In genomic region chr19:52336976-52337375, GRCh38 we compare ENCODE assay signal across 8 cellular contexts. TPM values are rescaled to one million over a fixed set of nuclear protein-coding genes. Genes with fewer than 3 reads are reported as not detected.
DNase-seq lines count a peak whose midpoint lies in the region; ATAC-seq and TF ChIP-seq lines count a peak whose summit lies in the region.

No MANE protein-coding gene starts in this region.

- TF ChIP-seq POLR2A in Peyer's patch (IDR thresholded peaks at IDR 0.05) (no peak), ovary (IDR thresholded peaks at IDR 0.05) (no peak)

- peaks cover 0 to 28% (median 16%) of the 10 kb centered on the region in 4 donors for H3K9me3 ChIP-seq in Peyer's patch
- H3K9me3 ChIP-seq in ovary, result peaks cover 0 to 3% of the 10 kb centered on the region in 2 donors

- H3K27me3 ChIP-seq in Peyer's patch (no peaks in the 10 kb centered on the region), ovary (no peaks in the 10 kb centered on the region)

- DNase-seq in ELF-1 (ENCODE audit: low read depth, low spot score) (peak; percentile 12), Peyer's patch (no peak), fibroblast of mammary gland (ENCODE audit: low read depth) (peak; percentile 9), ovary (no peak), NCI-H226 (no peak), cerebellar nuclear complex (lab: John Stamatoyannopoulos, UW) (no peak)

- H3K4me3 ChIP-seq in Peyer's patch (peak overlapping the region; percentile 49 to 81 (median 64)), fibroblast of mammary gland (ENCODE audit: control insufficient read depth, low read depth, low read length) (peak overlapping the region; percentile 81), ovary (peak overlapping the region; percentile 63)

- no peak for TF ChIP-seq EP300 in ovary (IDR thresholded peaks at IDR 0.05)

- H3K4me1 ChIP-seq in Peyer's patch (peaks cover 0 to 4% (median 0%) of the 10 kb centered on the region in 4 donors), ovary (ENCODE audit: insufficient read depth) (peaks cover 2% of the 10 kb centered on the region)

- H3K36me3 ChIP-seq in Peyer's patch (no peaks in the 10 kb centered on the region), ovary (no peaks in the 10 kb centered on the region)

- intact Hi-C loops in ovary (cut with DNase I), result no loop called here

- 2 to 3% (median 2%) methylated on average over 3 of the region's 3 CpGs for WGBS in ovary, 3 donors

- ATAC-seq in GM19467 (IDR thresholded peaks at IDR 0.05; ENCODE audit: unreplicated experiment) (no peak), HG02884 (IDR thresholded peaks at IDR 0.05; ENCODE audit: unreplicated experiment) (no peak)

- no peak for TF ChIP-seq CTCF in Peyer's patch (IDR thresholded peaks at IDR 0.05)
- TF ChIP-seq CTCF in fibroblast of mammary gland (conservative IDR thresholded peaks at IDR 0.05; ENCODE audit: control insufficient read depth, insufficient read depth, low read depth, low read length), result no peak
- TF ChIP-seq CTCF in ovary (IDR thresholded peaks at IDR 0.05), result no peak

- H3K27ac ChIP-seq in Peyer's patch (peak overlapping the region in 1 of 4 donors; percentile 69), ovary (peak overlapping the region; percentile 36 to 77)

RNA-seq across cellular contexts. Expression of gene ZNF610, which starts 0.9 kb away (rescaled TPM):
- total RNA-seq in Peyer's patch (1 to 10 TPM in 2 of 4 donors, under 1 TPM in 1, not detected in 1; 0.85 to 2.3 (median 1.6) TPM), ovary (1 to 10 TPM; 3.3 to 9.1 (median 6.5) TPM)
- polyA plus RNA-seq in ovary, result 10 to 100 TPM in 1 of 2 donors, 1 to 10 TPM in 1; 5.3 to 11.7 TPM

RNA-seq across cellular contexts. Expression of gene ZNF880, which starts 32.7 kb away (rescaled TPM):
- total RNA-seq in Peyer's patch (10 to 100 TPM in 2 of 4 donors, 1 to 10 TPM in 2; 7.2 to 20.6 (median 12.0) TPM), ovary (10 to 100 TPM; 18.0 to 32.6 (median 30.3) TPM)
- 10 to 100 TPM; 15.6 to 16.2 TPM for polyA plus RNA-seq in ovary

RNA-seq across cellular contexts. Expression of gene ZNF480, which starts 40.0 kb away (rescaled TPM):
- total RNA-seq in Peyer's patch (10 to 100 TPM in 3 of 4 donors, 1 to 10 TPM in 1; 6.0 to 19.8 (median 12.5) TPM), ovary (10 to 100 TPM in 5 of 7 donors, 1 to 10 TPM in 2; 5.1 to 16.8 (median 14.4) TPM)
- 1 to 10 TPM; 4.5 to 8.3 TPM for polyA plus RNA-seq in ovary

Comparison
In these comparisons a context has a peak if more than half of its experiments do, and no peak if none do; other contexts are left out.
1. DNase-seq: peak in ELF-1 (single experiment) and fibroblast of mammary gland (single experiment); none in Peyer's patch (0 of 3), ovary (0 of 5), NCI-H226 (single experiment) and cerebellar nuclear complex (0 of 2).
2. Peak in every context shown above with its lines, with median percentiles within 50 percentile points of each other: H3K4me3 ChIP-seq.